Comparison of ENCODE assay signal across 13 cellular contexts in the genomic region with DNA sequence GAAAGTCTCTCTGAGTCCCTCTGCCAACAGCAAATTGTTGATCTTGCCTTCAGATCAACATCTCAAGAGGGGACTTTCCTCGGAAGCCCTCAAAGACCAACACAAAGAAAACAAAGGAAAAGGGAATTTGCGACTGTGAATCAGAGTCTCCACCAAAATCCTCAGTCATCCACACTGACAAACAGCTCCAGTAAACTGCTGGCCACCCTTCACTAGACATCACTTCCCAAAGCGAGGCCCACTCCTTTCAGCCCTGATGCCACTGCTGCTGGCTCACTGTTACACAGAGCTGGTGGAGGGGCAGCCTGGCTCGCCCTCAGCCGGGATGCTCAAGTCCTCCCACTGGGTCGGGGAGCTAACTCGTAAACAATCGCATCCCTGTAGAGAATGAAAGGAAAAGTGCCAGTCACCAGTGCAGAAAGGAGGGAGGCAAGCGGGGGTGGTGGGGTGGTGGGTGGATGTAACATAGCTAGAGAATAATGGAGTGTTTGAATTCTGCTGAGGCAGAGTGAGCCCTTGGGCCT. TPM values are rescaled to one million over a fixed set of nuclear protein-coding genes. Genes with fewer than 3 reads are reported as not detected.
A peak's percentile ranks its signal among the peaks of the same experiment; 100 is the strongest.
DNase-seq lines count a peak whose midpoint lies in the region; ATAC-seq and TF ChIP-seq lines count a peak whose summit lies in the region.
"Had no signal": no experiment of that assay in that cellular context is flagged by ENCODE, and none has a peak within 500 bp of the region (broad histone marks: within the 10 kb centered on the region; RNA-seq: fewer than 3 reads in every experiment).

No MANE protein-coding gene starts in this region.

- H3K27me3 Mint-ChIP-seq in osteocyte (ENCODE audit: unreplicated experiment): peaks cover 10% of the 10 kb centered on the region
- peaks cover 2% of the 10 kb centered on the region for H3K27me3 Mint-ChIP-seq in activated CD4-positive, alpha-beta T cell treated with anti-CD3 and anti-CD28 coated beads for 36 hours

- peak; percentile 26 for DNase-seq in AG20443 (ENCODE audit: low spot score)
- no peak for DNase-seq in adipocyte (ENCODE audit: low read depth)
- no peak for DNase-seq in right atrium auricular region (ENCODE audit: low spot score)
- DNase-seq in osteocyte (ENCODE audit: extremely low spot score, unreplicated experiment): no peak
- DNase-seq in GM10266 (ENCODE audit: extremely low spot score): no peak
- no peak for DNase-seq in activated CD4-positive, alpha-beta T cell treated with anti-CD3 and anti-CD28 coated beads for 36 hours
- DNase-seq: activated CD4-positive, alpha-beta T cell treated with anti-CD3 and anti-CD28 coated beads, Interleukin-2, amount 10 ng/mL, durations not matched to agents 24 days and 14 days; amniotic stem cell; NCI-H146; pancreas; RPMI8226 had no signal

- H3K9me3 Mint-ChIP-seq in osteocyte (ENCODE audit: unreplicated experiment): no peaks in the 10 kb centered on the region
- H3K9me3 Mint-ChIP-seq in activated CD4-positive, alpha-beta T cell treated with anti-CD3 and anti-CD28 coated beads for 36 hours (ENCODE audit: low read depth): no peaks in the 10 kb centered on the region
- H3K9me3 Mint-ChIP-seq: activated CD4-positive, alpha-beta T cell treated with anti-CD3 and anti-CD28 coated beads, Interleukin-2, amount 10 ng/mL, durations not matched to agents 24 days and 14 days had no signal

- H3K27ac Mint-ChIP-seq in osteocyte (ENCODE audit: unreplicated experiment): peak overlapping the region; percentile 74
- no peak overlapping the region for H3K27ac Mint-ChIP-seq in activated CD4-positive, alpha-beta T cell treated with anti-CD3 and anti-CD28 coated beads for 36 hours
- H3K27ac Mint-ChIP-seq: activated CD4-positive, alpha-beta T cell treated with anti-CD3 and anti-CD28 coated beads, Interleukin-2, amount 10 ng/mL, durations not matched to agents 24 days and 14 days had no signal

- no peak overlapping the region for H3K4me3 Mint-ChIP-seq in osteocyte (ENCODE audit: unreplicated experiment)
- no peak overlapping the region for H3K4me3 Mint-ChIP-seq in activated CD4-positive, alpha-beta T cell treated with anti-CD3 and anti-CD28 coated beads for 36 hours
- H3K4me3 Mint-ChIP-seq: activated CD4-positive, alpha-beta T cell treated with anti-CD3 and anti-CD28 coated beads, Interleukin-2, amount 10 ng/mL, durations not matched to agents 24 days and 14 days had no signal

- ATAC-seq in activated CD4-positive, alpha-beta T cell treated with anti-CD3 and anti-CD28 coated beads for 36 hours: no peak
- ATAC-seq in HG03196 (IDR thresholded peaks at IDR 0.05; ENCODE audit: unreplicated experiment) (no peak), HG03378 (IDR thresholded peaks at IDR 0.05; ENCODE audit: unreplicated experiment) (no peak)
- ATAC-seq: pancreas had no signal

- no peaks in the 10 kb centered on the region for H3K36me3 Mint-ChIP-seq in osteocyte (ENCODE audit: unreplicated experiment)
- H3K36me3 Mint-ChIP-seq in activated CD4-positive, alpha-beta T cell treated with anti-CD3 and anti-CD28 coated beads for 36 hours (ENCODE audit: low read depth): no peaks in the 10 kb centered on the region

- H3K27ac ChIP-seq in right atrium auricular region: peak overlapping the region; percentile 65 to 80
- H3K27ac ChIP-seq: pancreas had no signal

- TF ChIP-seq CTCF in right atrium auricular region (IDR thresholded peaks at IDR 0.05): no peak
- TF ChIP-seq CTCF in osteocyte (IDR thresholded peaks at IDR 0.05): no peak
- TF ChIP-seq CTCF in GM10266 (IDR thresholded peaks at IDR 0.05; ENCODE audit: control insufficient read depth, insufficient read depth, low read depth, missing control alignments): no peak

- POLR2A ChIA-PET in activated CD4-positive, alpha-beta T cell treated with anti-CD3 and anti-CD28 coated beads for 36 hours (lab: Charles Lee): no interaction called here

- CTCF ChIA-PET in activated CD4-positive, alpha-beta T cell treated with anti-CD3 and anti-CD28 coated beads for 36 hours (lab: Charles Lee): interaction anchor here (0.7 to 1.4 kb wide), 3 partner anchors 14 to 29 kb away, joined by 3 to 7 read pairs (median 6); no protein-coding TSS in a partner anchor

- H3K36me3 ChIP-seq in adipocyte (ENCODE audit: control insufficient read depth, insufficient read depth, low read length, severe bottlenecking) (no peaks in the 10 kb centered on the region), right atrium auricular region (no peaks in the 10 kb centered on the region)
- H3K36me3 ChIP-seq: pancreas had no signal

- H3K4me3 ChIP-seq in adipocyte (ENCODE audit: low read length): peak overlapping the region; percentile 2
- H3K4me3 ChIP-seq in right atrium auricular region: no peak overlapping the region
- H3K4me3 ChIP-seq: pancreas had no signal

- H3K4me1 Mint-ChIP-seq in osteocyte (ENCODE audit: unreplicated experiment): peaks cover 36% of the 10 kb centered on the region
- H3K4me1 Mint-ChIP-seq in activated CD4-positive, alpha-beta T cell treated with anti-CD3 and anti-CD28 coated beads for 36 hours: no peaks in the 10 kb centered on the region
- H3K4me1 Mint-ChIP-seq: activated CD4-positive, alpha-beta T cell treated with anti-CD3 and anti-CD28 coated beads, Interleukin-2, amount 10 ng/mL, durations not matched to agents 24 days and 14 days had no signal

- peaks cover 17% of the 10 kb centered on the region for H3K4me1 ChIP-seq in adipocyte (ENCODE audit: control insufficient read depth, insufficient read depth, low read length)
- H3K4me1 ChIP-seq in right atrium auricular region: peaks cover 0 to 50% of the 10 kb centered on the region in 2 donors

- intact Hi-C loops in activated CD4-positive, alpha-beta T cell treated with anti-CD3 and anti-CD28 coated beads for 36 hours (cut with DNase I, micrococcal nuclease): no loop called here

- H3K27me3 ChIP-seq in adipocyte (replicated peaks; ENCODE audit: control insufficient read depth, insufficient read depth, low read length) (no peaks in the 10 kb centered on the region), right atrium auricular region (no peaks in the 10 kb centered on the region)
- H3K27me3 ChIP-seq: pancreas had no signal

- no peaks in the 10 kb centered on the region for H3K9me3 ChIP-seq in adipocyte (ENCODE audit: control insufficient read depth, low read length)
- H3K9me3 ChIP-seq in right atrium auricular region: no peaks in the 10 kb centered on the region
- H3K9me3 ChIP-seq: pancreas had no signal

- peak overlapping the region; percentile 27 for H3K9ac ChIP-seq in adipocyte (ENCODE audit: low read length)

RNA-seq across cellular contexts. Expression of a gene that starts 1.3 kb away (rescaled TPM):
- total RNA-seq in right atrium auricular region: 10 to 100 TPM; 35.3 to 47.9 TPM
- total RNA-seq in osteocyte: 0.73 and 1.5 TPM in 2 replicates
- total RNA-seq in activated CD4-positive, alpha-beta T cell treated with anti-CD3 and anti-CD28 coated beads for 36 hours: not detected
- total RNA-seq: activated CD4-positive, alpha-beta T cell treated with anti-CD3 and anti-CD28 coated beads, Interleukin-2, amount 10 ng/mL, durations not matched to agents 24 days and 14 days had no signal

Comparison
In these comparisons a context has a peak if more than half of its experiments do, and no peak if none do; other contexts are left out.
1. RNA of a gene that starts 1.3 kb away (total RNA-seq): 35.3 to 47.9 TPM in right atrium auricular region; 0.73 to 1.5 TPM in osteocyte and not detected in activated CD4-positive, alpha-beta T cell treated with anti-CD3 and anti-CD28 coated beads for 36 hours; every median in the first group is over 10 times any median in the second.